8 cellular contexts compared by ENCODE assay signal in genomic region chr1:236868625-236869467, GRCh38.
A peak's percentile ranks its signal among the peaks of the same experiment; 100 is the strongest.
DNase-seq lines count a peak whose midpoint lies in the region; ATAC-seq and TF ChIP-seq lines count a peak whose summit lies in the region.

No MANE protein-coding gene starts in this region.

- H3K36me3 Mint-ChIP-seq in effector memory CD8-positive, alpha-beta T cell (ENCODE audit: insufficient read depth), result peaks cover 39% of the 10 kb centered on the region
- peaks cover 69% of the 10 kb centered on the region for H3K36me3 Mint-ChIP-seq in nephron progenitor cell (ENCODE audit: low read depth)

- DNase-seq in NCI-H2171 treated with DMSO at 0.1 percent for 48 hours (lab: John Stamatoyannopoulos, UW) (peak; percentile 46), NCI-H2171 (lab: John Stamatoyannopoulos, UW) (no peak), HCEC 1CT (peak; percentile 36), MV-4-11 (lab: John Stamatoyannopoulos, UW) (peak; percentile 46), nephron progenitor cell (peak; percentile 49), NCI-H1436 treated with DMSO at 0.1 percent for 48 hours (lab: John Stamatoyannopoulos, UW) (no peak)
- peak in 2 of 3 experiments; percentile 25 to 26 for DNase-seq in effector memory CD8-positive, alpha-beta T cell

- no peak overlapping the region for H3K27ac ChIP-seq in VCaP

- ATAC-seq in effector memory CD8-positive, alpha-beta T cell (replicated peaks), result peak; percentile 65

- no peak overlapping the region for H3K27ac Mint-ChIP-seq in effector memory CD8-positive, alpha-beta T cell
- no peak overlapping the region for H3K27ac Mint-ChIP-seq in nephron progenitor cell

- TF ChIP-seq CTCF in VCaP (conservative IDR thresholded peaks at IDR 0.05) (peak; percentile 97), nephron progenitor cell (IDR thresholded peaks at IDR 0.05) (peak; percentile 96)

- no peak overlapping the region for H3K4me3 Mint-ChIP-seq in effector memory CD8-positive, alpha-beta T cell
- no peak overlapping the region for H3K4me3 Mint-ChIP-seq in nephron progenitor cell

- no peaks in the 10 kb centered on the region for H3K9me3 Mint-ChIP-seq in effector memory CD8-positive, alpha-beta T cell
- peaks cover 14% of the 10 kb centered on the region for H3K9me3 Mint-ChIP-seq in nephron progenitor cell

- no peaks in the 10 kb centered on the region for H3K4me1 Mint-ChIP-seq in effector memory CD8-positive, alpha-beta T cell (ENCODE audit: low read depth in 2 of 2)
- H3K4me1 Mint-ChIP-seq in nephron progenitor cell, result no peaks in the 10 kb centered on the region

- no peaks in the 10 kb centered on the region for H3K27me3 Mint-ChIP-seq in effector memory CD8-positive, alpha-beta T cell
- no peaks in the 10 kb centered on the region for H3K27me3 Mint-ChIP-seq in nephron progenitor cell (ENCODE audit: low read depth, poor library complexity)

Comparison
In these comparisons a context has a peak if more than half of its experiments do, and no peak if none do; other contexts are left out.
1. DNase-seq: peak in NCI-H2171 treated with DMSO at 0.1 percent for 48 hours (single experiment), HCEC 1CT (single experiment), MV-4-11 (single experiment), effector memory CD8-positive, alpha-beta T cell (2 of 3) and nephron progenitor cell (single experiment); none in NCI-H2171 (single experiment) and NCI-H1436 treated with DMSO at 0.1 percent for 48 hours (single experiment).